ENCODE assay signal across 1 cellular context in genomic region chr11:76654980-76655379, GRCh38.
TF ChIP-seq lines count a peak whose summit lies in the region.

No MANE protein-coding gene starts in this region.

TF ChIP-seq in HEK293, 187 proteins besides CTCF, POLR2A, EP300 and RAD21 (continued from another document):
- TF ChIP-seq ZBTB10 (tag by site-specific recombination; IDR thresholded peaks at IDR 0.05), result no peak
- TF ChIP-seq INSM2 (tag by site-specific recombination; IDR thresholded peaks at IDR 0.05), result no peak
- no peak for TF ChIP-seq ZNF704 (tag by site-specific recombination; IDR thresholded peaks at IDR 0.05)
- TF ChIP-seq PRDM10 (tag by site-specific recombination; IDR thresholded peaks at IDR 0.05), result no peak
- 0 out of 2 replicates have a peak, but pooled peaks have one; percentile 35 for TF ChIP-seq ZFHX2 (tag by site-specific recombination; conservative IDR thresholded peaks at IDR 0.05)
- no peak for TF ChIP-seq ZNF645 (tag by site-specific recombination; IDR thresholded peaks at IDR 0.05)
- no peak for TF ChIP-seq ZNF155 (tag by site-specific recombination; IDR thresholded peaks at IDR 0.05)
- TF ChIP-seq EGR2 (tag by site-specific recombination; IDR thresholded peaks at IDR 0.05; ENCODE audit: low read depth), result peak; percentile 47
